9 cellular contexts compared by ENCODE assay signal in the genomic region with DNA sequence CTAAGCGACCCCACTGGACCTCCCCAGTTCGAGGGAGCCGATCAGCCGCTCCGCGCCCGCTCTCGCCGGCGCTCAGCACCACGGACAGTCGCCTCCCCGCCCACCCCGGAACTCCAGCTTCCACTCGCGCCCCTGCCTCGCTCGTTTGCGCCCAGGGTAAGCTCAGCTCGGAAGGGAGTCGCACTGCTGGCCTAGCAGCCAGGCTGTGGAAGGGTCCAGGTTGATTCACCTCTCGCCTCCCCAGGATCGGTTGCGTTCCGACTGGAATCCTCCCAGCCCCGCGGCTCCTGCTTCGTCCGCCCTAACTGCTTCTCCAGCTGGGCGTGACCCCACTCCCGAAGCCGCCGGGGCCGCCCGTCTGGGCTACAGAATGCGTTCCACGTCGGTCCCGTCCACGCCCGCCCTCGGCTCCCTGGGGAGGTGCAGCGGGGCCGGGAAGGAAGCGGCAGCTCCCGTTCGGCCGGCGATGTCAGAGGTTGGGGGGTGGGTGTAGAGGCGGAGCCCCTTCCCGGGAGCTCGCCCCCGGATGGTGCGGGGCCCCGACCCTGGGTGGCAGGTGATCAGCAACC. TPM values are rescaled to one million over a fixed set of nuclear protein-coding genes. Genes with fewer than 3 reads are reported as not detected.
DNase-seq lines count a peak whose midpoint lies in the region; ATAC-seq and TF ChIP-seq lines count a peak whose summit lies in the region.
"Had no signal": no experiment of that assay in that cellular context is flagged by ENCODE, and none has a peak within 500 bp of the region (broad histone marks: within the 10 kb centered on the region; RNA-seq: fewer than 3 reads in every experiment).

No MANE protein-coding gene starts in this region.

- H3K4me3 ChIP-seq in osteoblast (ENCODE audit: insufficient read depth, low read length): peak overlapping the region; percentile 69

- H3K27me3 ChIP-seq in osteoblast (ENCODE audit: insufficient read depth, low read length): peaks cover 24% of the 10 kb centered on the region

- no peaks in the 10 kb centered on the region for H3K36me3 ChIP-seq in osteoblast (ENCODE audit: insufficient read depth, low read length)

- peaks cover 4% of the 10 kb centered on the region for H3K4me1 ChIP-seq in osteoblast (ENCODE audit: insufficient read depth, low read length)

- no peak for ATAC-seq in GM21576 (IDR thresholded peaks at IDR 0.05; ENCODE audit: unreplicated experiment)

- TF ChIP-seq CTCF in osteoblast (IDR thresholded peaks at IDR 0.05; ENCODE audit: extremely low read depth, low read depth, low read length): no peak

- H3K4me2 ChIP-seq in osteoblast (ENCODE audit: insufficient read depth, low read length): peak overlapping the region; percentile 86

- H3K79me2 ChIP-seq in osteoblast (ENCODE audit: insufficient read depth, low read length): no peaks in the 10 kb centered on the region

- intact Hi-C loops in head of caudate nucleus (cut with DNase I): no loop called here

- H3K9me3 ChIP-seq in osteoblast (ENCODE audit: low read depth, low read length): no peaks in the 10 kb centered on the region

- H2AFZ ChIP-seq in osteoblast (ENCODE audit: low read length): peak overlapping the region; percentile 84

- H4K20me1 ChIP-seq in osteoblast (ENCODE audit: insufficient read depth, low read length): peaks cover 2% of the 10 kb centered on the region

- H3K27ac ChIP-seq in osteoblast (ENCODE audit: low read depth, low read length): no peak overlapping the region
- H3K27ac ChIP-seq: C4-2B had no signal

- DNase-seq in NCI-H2196 (lab: John Stamatoyannopoulos, UW; ENCODE audit: unreplicated experiment): peak; percentile 42
- no peak for DNase-seq in NCI-H2196 treated with DMSO at 0.1 percent for 48 hours (lab: John Stamatoyannopoulos, UW; ENCODE audit: unreplicated experiment)
- peak; percentile 75 for DNase-seq in NCI-H1105 (lab: John Stamatoyannopoulos, UW)
- peak; percentile 8 for DNase-seq in activated T-helper 9 cell treated with anti-CD3 and anti-CD28 coated beads, Interleukin-2, amount 50 U/mL, for 16 hours (ENCODE audit: low read depth)
- peak in 26 of 42 donors; percentile 12 to 60 (median 34) for DNase-seq in head of caudate nucleus
- peak; percentile 92 for DNase-seq in osteoblast (ENCODE audit: insufficient read length, low spot score, missing footprints)
- no peak for DNase-seq in Ammon's horn (ENCODE audit: low spot score)

RNA-seq across cellular contexts. Expression of gene SCN3B, which starts 0.3 kb away (rescaled TPM):
- under 0.01 TPM in 2 replicates for total RNA-seq in osteoblast

Comparison
In these comparisons a context has a peak if more than half of its experiments do, and no peak if none do; other contexts are left out.
1. DNase-seq: peak in NCI-H2196 (single experiment), NCI-H1105 (single experiment), activated T-helper 9 cell treated with anti-CD3 and anti-CD28 coated beads, Interleukin-2, amount 50 U/mL, for 16 hours (single experiment), head of caudate nucleus (26 of 42) and osteoblast (single experiment); none in NCI-H2196 treated with DMSO at 0.1 percent for 48 hours (single experiment) and Ammon's horn (single experiment).